ENCODE assay signal across 24 cellular contexts in genomic region chr3:141271279-141272033, GRCh38. TPM values are rescaled to one million over a fixed set of nuclear protein-coding genes. Genes with fewer than 3 reads are reported as not detected.
DNase-seq lines count a peak whose midpoint lies in the region; ATAC-seq and FAIRE-seq lines count a peak whose summit lies in the region.
"Had no signal": no experiment of that assay in that cellular context is flagged by ENCODE, and none has a peak within 500 bp of the region (broad histone marks: within the 10 kb centered on the region; RNA-seq: fewer than 3 reads in every experiment).

No MANE protein-coding gene starts in this region.

- peaks cover 2 to 4% of the 10 kb centered on the region in 2 donors for H3K4me1 ChIP-seq in small intestine (ENCODE audit: control insufficient read depth in 2 of 2, insufficient read depth in 1 of 2, low read depth in 1 of 2, low read length in 1 of 2)
- H3K4me1 ChIP-seq: adrenal gland, gastroesophageal sphincter, tibial nerve had no signal

- H3K36me3 Mint-ChIP-seq in activated CD8-positive, alpha-beta T cell treated with anti-CD3 and anti-CD28 coated beads, Interleukin-2, amount 10 ng/mL, durations not matched to agents 7 days and 5 days (ENCODE audit: low read depth), result peaks cover 16% of the 10 kb centered on the region

- POLR2A ChIA-PET in activated CD8-positive, alpha-beta T cell treated with anti-CD3 and anti-CD28 coated beads, Interleukin-2, amount 10 ng/mL, durations not matched to agents 7 days and 5 days (lab: Charles Lee), result interaction anchor here (0.9 to 2.3 kb wide), 2 partner anchors 11 to 40 kb away, joined by 3 to 8 read pairs; partner anchors contain the start of gene PXYLP1

- no peaks in the 10 kb centered on the region for H3K9me3 Mint-ChIP-seq in activated CD8-positive, alpha-beta T cell treated with anti-CD3 and anti-CD28 coated beads, Interleukin-2, amount 10 ng/mL, durations not matched to agents 7 days and 5 days (ENCODE audit: insufficient read depth)
- H3K9me3 Mint-ChIP-seq: activated B cell treated with CpG ODN at 0.5 μM for 24 hours; stimulated activated naive CD8-positive, alpha-beta T cell treated with anti-CD3 and anti-CD28 coated beads, Interleukin-15, amount 100 ng/mL, for 72 hours had no signal

- H3K4me3 Mint-ChIP-seq in activated CD8-positive, alpha-beta T cell treated with anti-CD3 and anti-CD28 coated beads, Interleukin-2, amount 10 ng/mL, durations not matched to agents 7 days and 5 days, result no peak overlapping the region
- H3K4me3 Mint-ChIP-seq: activated B cell treated with CpG ODN at 0.5 μM for 24 hours; stimulated activated naive CD8-positive, alpha-beta T cell treated with anti-CD3 and anti-CD28 coated beads, Interleukin-15, amount 100 ng/mL, for 72 hours had no signal

- H3K9me3 ChIP-seq in small intestine (ENCODE audit: control insufficient read depth, low read depth), result no peaks in the 10 kb centered on the region
- H3K9me3 ChIP-seq: adrenal gland, gastroesophageal sphincter, tibial nerve had no signal

- no peaks in the 10 kb centered on the region for H3K27me3 Mint-ChIP-seq in activated CD8-positive, alpha-beta T cell treated with anti-CD3 and anti-CD28 coated beads, Interleukin-2, amount 10 ng/mL, durations not matched to agents 7 days and 5 days (ENCODE audit: low read depth)
- H3K27me3 Mint-ChIP-seq: activated B cell treated with CpG ODN at 0.5 μM for 24 hours; stimulated activated naive CD8-positive, alpha-beta T cell treated with anti-CD3 and anti-CD28 coated beads, Interleukin-15, amount 100 ng/mL, for 72 hours had no signal

- no peak for ATAC-seq in activated CD8-positive, alpha-beta T cell treated with anti-CD3 and anti-CD28 coated beads, Interleukin-2, amount 10 ng/mL, durations not matched to agents 7 days and 5 days
- no peak for ATAC-seq in GM18867 (IDR thresholded peaks at IDR 0.05; ENCODE audit: unreplicated experiment)
- ATAC-seq: gastroesophageal sphincter; HCT116; K562; stimulated activated naive CD8-positive, alpha-beta T cell treated with anti-CD3 and anti-CD28 coated beads, Interleukin-15, amount 100 ng/mL, for 72 hours had no signal

- H3K27ac Mint-ChIP-seq in activated CD8-positive, alpha-beta T cell treated with anti-CD3 and anti-CD28 coated beads, Interleukin-2, amount 10 ng/mL, durations not matched to agents 7 days and 5 days, result no peak overlapping the region
- H3K27ac Mint-ChIP-seq: activated B cell treated with CpG ODN at 0.5 μM for 24 hours; stimulated activated naive CD8-positive, alpha-beta T cell treated with anti-CD3 and anti-CD28 coated beads, Interleukin-15, amount 100 ng/mL, for 72 hours had no signal

- H3K4me3 ChIP-seq in small intestine (ENCODE audit: low read depth in 1 of 2, low read length in 2 of 2), result no peak overlapping the region
- H3K4me3 ChIP-seq in H7 (ENCODE audit: insufficient read depth, low read depth, low read length), result no peak overlapping the region
- H3K4me3 ChIP-seq: adrenal gland, gastroesophageal sphincter, K562, lung, tibial nerve had no signal

- peaks cover 60% of the 10 kb centered on the region for H3K4me1 Mint-ChIP-seq in activated CD8-positive, alpha-beta T cell treated with anti-CD3 and anti-CD28 coated beads, Interleukin-2, amount 10 ng/mL, durations not matched to agents 7 days and 5 days (ENCODE audit: low read depth)

- no peak for FAIRE-seq in small intestine (lab: Jason Lieb, UNC)
- FAIRE-seq: colon, G401.6, GM18507, K562, keratinocyte had no signal

- 73 to 82% (median 74%) methylated on average over 4 of the region's 4 CpGs for WGBS in small intestine, 3 donors

- no peak overlapping the region for H3K27ac ChIP-seq in small intestine (ENCODE audit: low read depth in 1 of 2, low read length in 1 of 2)
- H3K27ac ChIP-seq: adrenal gland, gastroesophageal sphincter, tibial nerve had no signal

- H3K27me3 ChIP-seq in small intestine (ENCODE audit: control insufficient read depth in 2 of 2, insufficient read depth in 2 of 2, low read length in 2 of 2), result no peaks in the 10 kb centered on the region
- H3K27me3 ChIP-seq in H7 (ENCODE audit: control insufficient read depth, insufficient read depth, low read length), result no peaks in the 10 kb centered on the region
- H3K27me3 ChIP-seq: adrenal gland, gastroesophageal sphincter, tibial nerve had no signal

- CTCF ChIA-PET in activated CD8-positive, alpha-beta T cell treated with anti-CD3 and anti-CD28 coated beads, Interleukin-2, amount 10 ng/mL, durations not matched to agents 7 days and 5 days (lab: Charles Lee), result interaction anchor here (1.1 to 5.2 kb wide), 8 partner anchors 9 to 181 kb away, joined by 3 to 23 read pairs (median 4); partner anchors contain the start of gene PXYLP1

- H3K36me3 ChIP-seq in small intestine (ENCODE audit: control insufficient read depth in 2 of 2, insufficient read depth in 2 of 2, low read length in 2 of 2), result no peaks in the 10 kb centered on the region
- no peaks in the 10 kb centered on the region; the same call in 1 of the 2 replicates for H3K36me3 ChIP-seq in H7 (replicated peaks; ENCODE audit: control insufficient read depth, insufficient read depth, low read length)
- H3K36me3 ChIP-seq: adrenal gland had no signal

- DNase-seq in DMS53 (lab: John Stamatoyannopoulos, UW) (peak; percentile 9), DMS53 treated with DMSO at 0.1 percent for 48 hours (lab: John Stamatoyannopoulos, UW; ENCODE audit: unreplicated experiment) (no peak), NCI-H1694 (lab: John Stamatoyannopoulos, UW) (peak; percentile 40), ecto neural progenitor cell (ENCODE audit: low spot score) (peak; percentile 15), small intestine (peak; percentile 37), H7 (no peak)
- DNase-seq in activated CD8-positive, alpha-beta T cell treated with anti-CD3 and anti-CD28 coated beads, Interleukin-2, amount 10 ng/mL, durations not matched to agents 7 days and 5 days, result no peak
- DNase-seq: activated B cell treated with CpG ODN at 0.5 μM for 24 hours; activated CD4-positive, alpha-beta T cell treated with anti-CD3 and anti-CD28 coated beads, Interleukin-2, amount 50 U/mL, for 48 hours; NCI-H2107; NCI-H524 treated with DMSO at 0.1 percent for 48 hours; stimulated activated naive CD8-positive, alpha-beta T cell treated with anti-CD3 and anti-CD28 coated beads, Interleukin-15, amount 100 ng/mL, for 72 hours; T-helper 9 cell had no signal

RNA-seq across cellular contexts. Expression of gene PXYLP1, which starts 39.8 kb away (rescaled TPM):
- 1 to 10 TPM; 2.2 to 6.5 (median 3.5) TPM for polyA plus RNA-seq in small intestine
- 16.7 and 16.9 TPM in 2 replicates for total RNA-seq in H7 (2014; rRNA removed; shearing (Covaris generic))
- total RNA-seq in activated CD8-positive, alpha-beta T cell treated with anti-CD3 and anti-CD28 coated beads, Interleukin-2, amount 10 ng/mL, durations not matched to agents 7 days and 5 days, result 10 to 100 TPM; 15.0 to 16.5 TPM

Comparison
In these comparisons a context has a peak if more than half of its experiments do, and no peak if none do; other contexts are left out.
1. DNase-seq: peak in DMS53 (single experiment), NCI-H1694 (single experiment), ecto neural progenitor cell (single experiment) and small intestine (single experiment); none in DMS53 treated with DMSO at 0.1 percent for 48 hours (single experiment), H7 (single experiment) and activated CD8-positive, alpha-beta T cell treated with anti-CD3 and anti-CD28 coated beads, Interleukin-2, amount 10 ng/mL, durations not matched to agents 7 days and 5 days (single experiment).